ENCODE assay signal across 16 cellular contexts in genomic region chr14:99863059-99863458, GRCh38.
DNase-seq lines count a peak whose midpoint lies in the region; ATAC-seq and TF ChIP-seq lines count a peak whose summit lies in the region.
"Had no signal": no experiment of that assay in that cellular context is flagged by ENCODE, and none has a peak within 500 bp of the region (broad histone marks: within the 10 kb centered on the region; RNA-seq: fewer than 3 reads in every experiment).

No MANE protein-coding gene starts in this region.

- peak; percentile 47 for ATAC-seq in stimulated activated memory B cell treated with anti-CD40 and anti-IgM and Interleukin-4, amounts not matched to agents 10 μg/mL and 1 μg/mL and 100 μg/mL, for 72 hours
- no peak for ATAC-seq in CD4-positive, alpha-beta T cell (ENCODE audit: poor library complexity)
- ATAC-seq: GM12878 had no signal

- TF ChIP-seq CTCF in C4-2B (conservative IDR thresholded peaks at IDR 0.05): no peak
- no peak for TF ChIP-seq CTCF in VCaP (conservative IDR thresholded peaks at IDR 0.05)
- no peak for TF ChIP-seq CTCF in CD4-positive, alpha-beta T cell (IDR thresholded peaks at IDR 0.05)

- H3K27me3 ChIP-seq in CD4-positive, alpha-beta T cell (ENCODE audit: control insufficient read depth, insufficient read depth, low read length): peaks cover 11% of the 10 kb centered on the region
- H3K27me3 ChIP-seq: BLaER1 had no signal

- intact Hi-C loops in activated naive CD4-positive, alpha-beta T cell treated with anti-CD3 and anti-CD28 coated beads for 36 hours (cut with micrococcal nuclease): no loop called here
- intact Hi-C loops in CD4-positive, alpha-beta T cell (cut with DNase I, micrococcal nuclease): no loop called here

- H3K27ac ChIP-seq in C4-2B (peak overlapping the region; percentile 70), VCaP (peak overlapping the region; percentile 16; the same call in 1 of the 2 replicates)
- H3K27ac ChIP-seq in CD4-positive, alpha-beta T cell (ENCODE audit: low read depth, low read length): no peak overlapping the region
- H3K27ac ChIP-seq: BLaER1, GM23248, HL-60 had no signal

- CTCF ChIA-PET in activated naive CD4-positive, alpha-beta T cell treated with anti-CD3 and anti-CD28 coated beads for 36 hours (lab: Charles Lee): interaction anchor here (0.7 kb wide), 1 partner anchor 23 kb away, joined by 3 read pairs; no protein-coding TSS in a partner anchor
- CTCF ChIA-PET in CD4-positive, alpha-beta T cell (lab: Charles Lee): interaction anchor here (1.0 kb wide), 1 partner anchor 9 kb away, joined by 3 read pairs; no protein-coding TSS in a partner anchor

- H3K9me3 ChIP-seq in CD4-positive, alpha-beta T cell (ENCODE audit: control insufficient read depth, low read length): no peaks in the 10 kb centered on the region
- H3K9me3 ChIP-seq: BLaER1 had no signal

- no peaks in the 10 kb centered on the region for H3K9me3 Mint-ChIP-seq in activated naive CD4-positive, alpha-beta T cell treated with anti-CD3 and anti-CD28 coated beads for 36 hours
- no peaks in the 10 kb centered on the region for H3K9me3 Mint-ChIP-seq in stimulated activated memory B cell treated with anti-CD40 and anti-IgM and Interleukin-4, amounts not matched to agents 10 μg/mL and 1 μg/mL and 100 μg/mL, for 72 hours
- H3K9me3 Mint-ChIP-seq in CD4-positive, alpha-beta T cell: no peaks in the 10 kb centered on the region
- H3K9me3 Mint-ChIP-seq: IgD-negative memory B cell had no signal

- peaks cover 4% of the 10 kb centered on the region for H3K27me3 Mint-ChIP-seq in activated naive CD4-positive, alpha-beta T cell treated with anti-CD3 and anti-CD28 coated beads for 36 hours (ENCODE audit: low read depth)
- H3K27me3 Mint-ChIP-seq in stimulated activated memory B cell treated with anti-CD40 and anti-IgM and Interleukin-4, amounts not matched to agents 10 μg/mL and 1 μg/mL and 100 μg/mL, for 72 hours: peaks cover 42% of the 10 kb centered on the region
- peaks cover 22% of the 10 kb centered on the region for H3K27me3 Mint-ChIP-seq in CD4-positive, alpha-beta T cell

- H3K27ac Mint-ChIP-seq in activated naive CD4-positive, alpha-beta T cell treated with anti-CD3 and anti-CD28 coated beads for 36 hours: no peak overlapping the region
- H3K27ac Mint-ChIP-seq in stimulated activated memory B cell treated with anti-CD40 and anti-IgM and Interleukin-4, amounts not matched to agents 10 μg/mL and 1 μg/mL and 100 μg/mL, for 72 hours: no peak overlapping the region
- no peak overlapping the region for H3K27ac Mint-ChIP-seq in CD4-positive, alpha-beta T cell
- H3K27ac Mint-ChIP-seq: CD4-positive, CD25-positive, alpha-beta regulatory T cell; IgD-negative memory B cell had no signal

- peak; percentile 13 for DNase-seq in activated naive CD4-positive, alpha-beta T cell treated with anti-CD3 and anti-CD28 coated beads for 36 hours
- DNase-seq in activated naive CD4-positive, alpha-beta T cell (lab: John Stamatoyannopoulos, UW): no peak
- DNase-seq in CD4-positive, alpha-beta T cell: no peak
- no peak for DNase-seq in AG20443 (ENCODE audit: low spot score)
- DNase-seq: AML-193; Calu3; CD4-positive, CD25-positive, alpha-beta regulatory T cell; DMS 273 treated with DMSO at 0.1 percent for 48 hours; GM23248 had no signal

- no peak overlapping the region for H3K4me3 Mint-ChIP-seq in activated naive CD4-positive, alpha-beta T cell treated with anti-CD3 and anti-CD28 coated beads for 36 hours
- H3K4me3 Mint-ChIP-seq in stimulated activated memory B cell treated with anti-CD40 and anti-IgM and Interleukin-4, amounts not matched to agents 10 μg/mL and 1 μg/mL and 100 μg/mL, for 72 hours: no peak overlapping the region
- H3K4me3 Mint-ChIP-seq in CD4-positive, alpha-beta T cell: no peak overlapping the region
- H3K4me3 Mint-ChIP-seq: CD4-positive, CD25-positive, alpha-beta regulatory T cell; IgD-negative memory B cell had no signal

- H3K36me3 Mint-ChIP-seq in activated naive CD4-positive, alpha-beta T cell treated with anti-CD3 and anti-CD28 coated beads for 36 hours (ENCODE audit: low read depth): no peaks in the 10 kb centered on the region
- H3K36me3 Mint-ChIP-seq in stimulated activated memory B cell treated with anti-CD40 and anti-IgM and Interleukin-4, amounts not matched to agents 10 μg/mL and 1 μg/mL and 100 μg/mL, for 72 hours: no peaks in the 10 kb centered on the region
- no peaks in the 10 kb centered on the region for H3K36me3 Mint-ChIP-seq in CD4-positive, alpha-beta T cell (ENCODE audit: low read depth)
- H3K36me3 Mint-ChIP-seq: CD4-positive, CD25-positive, alpha-beta regulatory T cell; IgD-negative memory B cell had no signal

- POLR2A ChIA-PET in CD4-positive, alpha-beta T cell (lab: Charles Lee): no interaction called here

- no peaks in the 10 kb centered on the region for H3K4me1 Mint-ChIP-seq in activated naive CD4-positive, alpha-beta T cell treated with anti-CD3 and anti-CD28 coated beads for 36 hours (ENCODE audit: low read depth)
- no peaks in the 10 kb centered on the region for H3K4me1 Mint-ChIP-seq in stimulated activated memory B cell treated with anti-CD40 and anti-IgM and Interleukin-4, amounts not matched to agents 10 μg/mL and 1 μg/mL and 100 μg/mL, for 72 hours
- no peaks in the 10 kb centered on the region for H3K4me1 Mint-ChIP-seq in CD4-positive, alpha-beta T cell (ENCODE audit: low read depth)
- H3K4me1 Mint-ChIP-seq: CD4-positive, CD25-positive, alpha-beta regulatory T cell; IgD-negative memory B cell had no signal
